Comparison of ENCODE assay signal across 14 cellular contexts in the genomic region with DNA sequence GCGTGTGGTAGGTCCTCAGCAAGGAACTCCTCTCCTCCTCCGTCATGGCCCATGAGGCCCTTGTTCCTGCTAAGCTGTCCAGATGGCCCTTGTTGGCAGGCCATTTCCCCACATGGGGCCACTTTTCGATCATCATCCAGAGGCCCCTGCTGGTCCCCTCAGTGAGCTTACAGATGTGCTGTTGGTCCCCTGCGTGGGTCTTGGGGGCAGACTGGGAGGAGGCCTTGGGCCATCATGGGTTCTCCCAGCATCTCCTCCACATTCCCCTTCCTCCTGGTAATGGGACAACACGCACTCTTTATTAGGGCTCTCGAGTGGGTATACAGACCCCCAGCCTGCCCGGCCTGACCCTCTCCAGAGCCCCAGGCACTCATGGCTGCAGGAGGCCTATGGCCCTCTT.
"Had no signal": no experiment of that assay in that cellular context is flagged by ENCODE, and none has a peak within 500 bp of the region (broad histone marks: within the 10 kb centered on the region; RNA-seq: fewer than 3 reads in every experiment).

No MANE protein-coding gene starts in this region.

- H3K9me3 ChIP-seq: heart left ventricle, neutrophil had no signal

- DNase-seq: effector CD8-positive, alpha-beta T cell; foreskin melanocyte; heart left ventricle; hippocampal formation; mammary epithelial cell; naive thymus-derived CD4-positive, alpha-beta T cell; nephron progenitor cell; right cardiac atrium; stimulated activated CD4-positive, alpha-beta T cell treated with anti-CD3 and anti-CD28 coated beads, Interleukin-2, amount 100 ng/mL, for 48 hours; stimulated activated naive CD4-positive, alpha-beta T cell treated with Interleukin-2 at 50 U/mL for 16 hours had no signal

- H3K4me2 ChIP-seq: smooth muscle cell had no signal

- H3K27me3 ChIP-seq: heart left ventricle, neutrophil had no signal

- ATAC-seq: left lobe of liver; naive thymus-derived CD4-positive, alpha-beta T cell had no signal

- H3K4me1 ChIP-seq: heart left ventricle had no signal

- H3K4me3 ChIP-seq: coronary artery, heart left ventricle, smooth muscle cell had no signal

- H3K27ac ChIP-seq: coronary artery, heart left ventricle, neutrophil had no signal
